Comparison of ENCODE assay signal across 13 cellular contexts in genomic region chr6:168007592-168008338, GRCh38. TPM values are rescaled to one million over a fixed set of nuclear protein-coding genes. Genes with fewer than 3 reads are reported as not detected.
A peak's percentile ranks its signal among the peaks of the same experiment; 100 is the strongest.
DNase-seq lines count a peak whose midpoint lies in the region; ATAC-seq and TF ChIP-seq lines count a peak whose summit lies in the region.
"Had no signal": no experiment of that assay in that cellular context is flagged by ENCODE, and none has a peak within 500 bp of the region (broad histone marks: within the 10 kb centered on the region; RNA-seq: fewer than 3 reads in every experiment).

No MANE protein-coding gene starts in this region.

- WGBS in right cardiac atrium = 45% methylated on average over 3 of the region's 3 CpGs

- no peaks in the 10 kb centered on the region for H3K4me1 Mint-ChIP-seq in activated T-helper 17 cell treated with anti-CD3 and anti-CD28 coated beads, Interleukin-2, amount 50 U/mL, for 72 hours
- H3K4me1 Mint-ChIP-seq: activated B cell treated with CpG ODN at 0.5 μM for 24 hours had no signal

- intact Hi-C loops in Right ventricle myocardium superior (cut with DNase I) (no loop called here), right cardiac atrium (cut with DNase I) (no loop called here), vagina (cut with DNase I) (no loop called here)

- no peak for TF ChIP-seq POLR2A in vagina (IDR thresholded peaks at IDR 0.05)

- H3K4me3 Mint-ChIP-seq in activated T-helper 17 cell treated with anti-CD3 and anti-CD28 coated beads, Interleukin-2, amount 50 U/mL, for 72 hours = no peak overlapping the region
- H3K4me3 Mint-ChIP-seq: activated B cell treated with CpG ODN at 0.5 μM for 24 hours; dendritic cell treated with granulocyte-macrophage colony-stimulating factor and Interleukin-4, amounts not matched to agents 40 ng/mL and 50 ng/mL, for 4 days had no signal

- H3K9me3 ChIP-seq in right atrium auricular region (peaks cover 0 to 34% of the 10 kb centered on the region in 2 donors), right cardiac atrium (ENCODE audit: control insufficient read depth, low read length) (no peaks in the 10 kb centered on the region), vagina (no peaks in the 10 kb centered on the region)
- H3K9me3 ChIP-seq: BE2C had no signal

- H3K36me3 Mint-ChIP-seq in activated T-helper 17 cell treated with anti-CD3 and anti-CD28 coated beads, Interleukin-2, amount 50 U/mL, for 72 hours (ENCODE audit: low read depth) = no peaks in the 10 kb centered on the region

- no peaks in the 10 kb centered on the region for H3K36me3 ChIP-seq in right atrium auricular region
- no peaks in the 10 kb centered on the region for H3K36me3 ChIP-seq in vagina
- H3K36me3 ChIP-seq: BE2C, tibial artery had no signal

- DNase-seq in Right ventricle myocardium superior (no peak), right atrium auricular region (ENCODE audit: low spot score) (no peak), right cardiac atrium (no peak), vagina (ENCODE audit: extremely low spot score in 2 of 2) (peak; percentile 31 to 49), NCI-H146 treated with DMSO at 0.1 percent for 48 hours (lab: John Stamatoyannopoulos, UW; ENCODE audit: unreplicated experiment) (no peak), cerebellar nuclear complex (lab: John Stamatoyannopoulos, UW) (no peak)
- DNase-seq: activated B cell treated with CpG ODN at 0.5 μM for 24 hours, BE2C had no signal

- H3K27ac Mint-ChIP-seq in activated T-helper 17 cell treated with anti-CD3 and anti-CD28 coated beads, Interleukin-2, amount 50 U/mL, for 72 hours = no peak overlapping the region
- H3K27ac Mint-ChIP-seq: activated B cell treated with CpG ODN at 0.5 μM for 24 hours; dendritic cell treated with granulocyte-macrophage colony-stimulating factor and Interleukin-4, amounts not matched to agents 40 ng/mL and 50 ng/mL, for 4 days had no signal

- no peak for TF ChIP-seq CTCF in right atrium auricular region (IDR thresholded peaks at IDR 0.05)
- TF ChIP-seq CTCF in vagina (IDR thresholded peaks at IDR 0.05) = no peak

- no peaks in the 10 kb centered on the region for H3K27me3 ChIP-seq in right atrium auricular region
- no peaks in the 10 kb centered on the region for H3K27me3 ChIP-seq in right cardiac atrium (ENCODE audit: control insufficient read depth, insufficient read depth)
- no peaks in the 10 kb centered on the region for H3K27me3 ChIP-seq in vagina
- H3K27me3 ChIP-seq: BE2C, tibial artery had no signal

- no peaks in the 10 kb centered on the region for H3K27me3 Mint-ChIP-seq in activated T-helper 17 cell treated with anti-CD3 and anti-CD28 coated beads, Interleukin-2, amount 50 U/mL, for 72 hours
- H3K27me3 Mint-ChIP-seq: activated B cell treated with CpG ODN at 0.5 μM for 24 hours; dendritic cell treated with granulocyte-macrophage colony-stimulating factor and Interleukin-4, amounts not matched to agents 40 ng/mL and 50 ng/mL, for 4 days had no signal

- H3K4me1 ChIP-seq in right atrium auricular region (no peaks in the 10 kb centered on the region), right cardiac atrium (ENCODE audit: control insufficient read depth, insufficient read depth, low read length) (no peaks in the 10 kb centered on the region), vagina (peaks cover 6% of the 10 kb centered on the region)
- H3K4me1 ChIP-seq: BE2C had no signal

- ATAC-seq in Right ventricle myocardium superior (ENCODE audit: poor library complexity) (peak; percentile 12), right cardiac atrium (no peak), HG03442 (IDR thresholded peaks at IDR 0.05; ENCODE audit: unreplicated experiment) (no peak)
- ATAC-seq in activated T-helper 17 cell treated with anti-CD3 and anti-CD28 coated beads, Interleukin-2, amount 50 U/mL, for 72 hours (replicated peaks) = peak; percentile 34

- H3K27ac ChIP-seq in right atrium auricular region = no peak overlapping the region
- H3K27ac ChIP-seq in right cardiac atrium (ENCODE audit: low read length) = peak overlapping the region; percentile 13
- no peak overlapping the region for H3K27ac ChIP-seq in vagina
- H3K27ac ChIP-seq: KMS-11, tibial artery had no signal

- H3K4me3 ChIP-seq in right atrium auricular region = no peak overlapping the region
- H3K4me3 ChIP-seq in right cardiac atrium (ENCODE audit: low read length) = no peak overlapping the region
- H3K4me3 ChIP-seq in vagina = no peak overlapping the region
- H3K4me3 ChIP-seq: tibial artery had no signal

- H3K9me3 Mint-ChIP-seq in activated T-helper 17 cell treated with anti-CD3 and anti-CD28 coated beads, Interleukin-2, amount 50 U/mL, for 72 hours = peaks cover 20% of the 10 kb centered on the region

RNA-seq across cellular contexts. Expression of gene KIF25, which starts 10.3 kb away (rescaled TPM):
- total RNA-seq in Right ventricle myocardium superior = 0.35 TPM
- total RNA-seq in right atrium auricular region = not detected
- 1 to 10 TPM in 1 of 2 donors, not detected in 1; 1.8 TPM for total RNA-seq in activated T-helper 17 cell treated with anti-CD3 and anti-CD28 coated beads, Interleukin-2, amount 50 U/mL, for 72 hours
- under 1 TPM in 1 of 4 donors, not detected in 3; 0.29 TPM for total RNA-seq in right cardiac atrium
- polyA plus RNA-seq in right cardiac atrium = 0.25 TPM
- total RNA-seq in vagina = not detected
- total RNA-seq: activated B cell treated with CpG ODN at 0.5 μM for 24 hours had no signal

Comparison
In these comparisons a context has a peak if more than half of its experiments do, and no peak if none do; other contexts are left out.
1. ATAC-seq: peak in Right ventricle myocardium superior (single experiment) and activated T-helper 17 cell treated with anti-CD3 and anti-CD28 coated beads, Interleukin-2, amount 50 U/mL, for 72 hours (single experiment); none in right cardiac atrium (0 of 2) and HG03442 (single experiment).
2. DNase-seq: peak in vagina (2 of 2); none in Right ventricle myocardium superior (single experiment), right atrium auricular region (single experiment), right cardiac atrium (0 of 3), NCI-H146 treated with DMSO at 0.1 percent for 48 hours (single experiment) and cerebellar nuclear complex (0 of 2).